Comparison of ENCODE assay signal across 9 cellular contexts in genomic region chr5:90020575-90021535, GRCh38.
DNase-seq lines count a peak whose midpoint lies in the region; ATAC-seq, FAIRE-seq and TF ChIP-seq lines count a peak whose summit lies in the region.
"Had no signal": no experiment of that assay in that cellular context is flagged by ENCODE, and none has a peak within 500 bp of the region (broad histone marks: within the 10 kb centered on the region; RNA-seq: fewer than 3 reads in every experiment).

No MANE protein-coding gene starts in this region.

- no peaks in the 10 kb centered on the region for H3K27me3 ChIP-seq in adrenal gland

- TF ChIP-seq POLR2A in adrenal gland (IDR thresholded peaks at IDR 0.05): no peak

- peaks cover 2 to 3% of the 10 kb centered on the region in 2 donors for H3K4me1 ChIP-seq in adrenal gland (replicated peaks in 1 of 2)

- no peak for TF ChIP-seq CTCF in adrenal gland (IDR thresholded peaks at IDR 0.05)

- peak; percentile 79 for FAIRE-seq in RCC 7860 (lab: Jason Lieb, UNC)

- intact Hi-C loops in Right ventricle myocardium superior (cut with DNase I) (no loop called here), Right ventricle myocardium inferior (cut with DNase I) (no loop called here), adrenal gland (cut with DNase I) (no loop called here)

- H3K4me3 ChIP-seq in adrenal gland: peak overlapping the region in 1 of 4 donors; percentile 9

- no peaks in the 10 kb centered on the region for H3K36me3 ChIP-seq in adrenal gland (replicated peaks in 1 of 2)

- ATAC-seq in Right ventricle myocardium superior (ENCODE audit: poor library complexity) (peak; percentile 51), Right ventricle myocardium inferior (no peak), HG03097 (IDR thresholded peaks at IDR 0.05; ENCODE audit: low FRiP score, unreplicated experiment) (peak; percentile 98)

- no peaks in the 10 kb centered on the region for H3K9me3 ChIP-seq in adrenal gland (replicated peaks in 1 of 3)

- WGBS in adrenal gland, 4 donors: 59 to 70% (median 67%) methylated on average over 5 of the region's 5 CpGs

- no peak for DNase-seq in Right ventricle myocardium superior
- no peak for DNase-seq in Right ventricle myocardium inferior (ENCODE audit: missing footprints)
- peak; percentile 61 for DNase-seq in RCC 7860 (ENCODE audit: low spot score)
- peak; percentile 5 for DNase-seq in germinal center (ENCODE audit: low spot score)
- DNase-seq in stromal cell of bone marrow (ENCODE audit: low read depth): peak; percentile 92
- DNase-seq in stimulated activated CD4-positive, alpha-beta T cell treated with anti-CD3 and anti-CD28 coated beads, Interleukin-12 subunit alpha, Interleukin-12 subunit beta, amount 100 ng/mL, for 4 hours: no peak
- no peak for DNase-seq in adrenal gland
- DNase-seq: DND-41 had no signal

- H3K27ac ChIP-seq in adrenal gland: peak overlapping the region in 1 of 5 donors; percentile 17

Comparison
In these comparisons a context has a peak if more than half of its experiments do, and no peak if none do; other contexts are left out.
1. DNase-seq: peak in RCC 7860 (single experiment), germinal center (single experiment) and stromal cell of bone marrow (single experiment); none in Right ventricle myocardium superior (single experiment), Right ventricle myocardium inferior (single experiment), stimulated activated CD4-positive, alpha-beta T cell treated with anti-CD3 and anti-CD28 coated beads, Interleukin-12 subunit alpha, Interleukin-12 subunit beta, amount 100 ng/mL, for 4 hours (single experiment) and adrenal gland (0 of 7).